In the genomic region with DNA sequence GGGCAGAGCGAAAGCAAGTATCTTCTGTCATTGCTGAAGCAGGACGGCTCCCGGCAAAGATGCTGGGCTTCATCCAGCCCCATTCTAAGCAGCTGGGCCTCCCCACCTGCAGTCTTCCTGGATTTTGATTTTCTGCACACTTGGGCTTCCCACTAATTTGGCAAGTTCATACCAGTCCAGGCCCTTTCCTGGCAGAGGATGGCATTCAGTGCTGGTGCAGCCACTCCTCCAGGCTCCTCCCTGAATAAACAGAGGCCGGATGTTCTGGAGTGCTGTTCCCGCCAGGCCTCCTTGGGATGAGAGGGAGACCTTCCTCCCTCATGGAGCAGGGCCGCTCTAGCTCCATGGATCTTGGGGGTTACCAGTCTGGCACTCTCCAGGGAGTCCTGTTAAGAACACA, we compare ENCODE assay signal across 9 cellular contexts. TPM values are rescaled to one million over a fixed set of nuclear protein-coding genes. Genes with fewer than 3 reads are reported as not detected.
A peak's percentile ranks its signal among the peaks of the same experiment; 100 is the strongest.
DNase-seq lines count a peak whose midpoint lies in the region; ATAC-seq and TF ChIP-seq lines count a peak whose summit lies in the region.
"Had no signal": no experiment of that assay in that cellular context is flagged by ENCODE, and none has a peak within 500 bp of the region (broad histone marks: within the 10 kb centered on the region; RNA-seq: fewer than 3 reads in every experiment).

No MANE protein-coding gene starts in this region.

- peaks cover 12% of the 10 kb centered on the region for H3K4me1 ChIP-seq in prostate gland (replicated peaks)

- peak overlapping the region; percentile 93 for H3K27ac ChIP-seq in epithelial cell of prostate
- peak overlapping the region; percentile 98 to 99 for H3K27ac ChIP-seq in prostate gland
- H3K27ac ChIP-seq: SJCRH30 had no signal

- H3K9me3 ChIP-seq in prostate gland, result no peaks in the 10 kb centered on the region
- H3K9me3 ChIP-seq: SJCRH30 had no signal

- peak overlapping the region in 1 of 2 donors; percentile 8 for H3K4me3 ChIP-seq in prostate gland
- H3K4me3 ChIP-seq: SJCRH30 had no signal

- intact Hi-C loops in prostate gland (cut with DNase I), result loop anchor here (5.0 kb wide), 1 partner anchor 57 kb away; the partner anchor contains the start of gene TIAL1

- H3K36me3 ChIP-seq in prostate gland, result no peaks in the 10 kb centered on the region

- ATAC-seq in GM21737 (IDR thresholded peaks at IDR 0.05; ENCODE audit: unreplicated experiment), result no peak

- TF ChIP-seq CTCF in prostate gland (IDR thresholded peaks at IDR 0.05), result no peak

- WGBS in prostate gland, result 43% methylated on average over 6 of the region's 6 CpGs

- TF ChIP-seq POLR2A in prostate gland (IDR thresholded peaks at IDR 0.05), result peak; percentile 54

- DNase-seq in DMS153 (lab: John Stamatoyannopoulos, UW) (peak; percentile 69), NCI-H446 treated with DMSO at 0.1 percent for 48 hours (lab: John Stamatoyannopoulos, UW) (peak; percentile 71), epithelial cell of prostate (ENCODE audit: low read depth, low spot score) (no peak), prostate gland (ENCODE audit: low spot score) (peak; percentile 89), NCI-H2081 treated with DMSO at 0.1 percent for 48 hours (lab: John Stamatoyannopoulos, UW) (no peak), SIG-M5 (lab: John Stamatoyannopoulos, UW) (no peak), ecto neural progenitor cell (ENCODE audit: low spot score) (no peak)
- DNase-seq: SJCRH30 had no signal

- no peaks in the 10 kb centered on the region for H3K27me3 ChIP-seq in prostate gland (replicated peaks; ENCODE audit: insufficient read depth)
- H3K27me3 ChIP-seq: SJCRH30 had no signal

RNA-seq across cellular contexts. Expression of gene BAG3, which starts 3.4 kb away (rescaled TPM):
- total RNA-seq in prostate gland, result 10 to 100 TPM; 45.4 to 56.4 TPM

RNA-seq across cellular contexts. Expression of gene TIAL1, which starts 57.8 kb away (rescaled TPM):
- total RNA-seq in prostate gland, result 10 to 100 TPM; 68.7 to 74.3 TPM

Comparison
In these comparisons a context has a peak if more than half of its experiments do, and no peak if none do; other contexts are left out.
1. DNase-seq: peak in DMS153 (single experiment), NCI-H446 treated with DMSO at 0.1 percent for 48 hours (single experiment) and prostate gland (single experiment); none in epithelial cell of prostate (single experiment), NCI-H2081 treated with DMSO at 0.1 percent for 48 hours (single experiment), SIG-M5 (single experiment) and ecto neural progenitor cell (single experiment).